Comparison of ENCODE assay signal across 34 cellular contexts in the genomic region with DNA sequence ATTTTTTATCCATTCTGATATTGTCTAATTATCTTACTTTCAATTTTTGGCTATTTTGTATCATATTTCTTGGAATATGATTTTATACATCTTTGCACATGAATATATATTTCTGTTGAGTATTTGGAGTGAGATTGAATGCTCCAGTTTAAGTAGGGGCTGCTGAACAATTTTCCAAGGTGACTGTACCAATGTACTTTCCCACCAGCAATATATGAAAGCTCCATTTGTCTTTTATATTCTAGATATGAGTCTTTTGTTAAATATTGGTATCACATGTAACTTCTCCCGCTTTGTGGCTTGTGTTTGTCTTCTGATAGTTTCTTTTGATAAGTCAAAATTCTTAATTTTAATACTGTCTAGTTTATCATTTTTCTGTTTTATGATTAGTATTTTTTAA.
"Had no signal": no experiment of that assay in that cellular context is flagged by ENCODE, and none has a peak within 500 bp of the region (broad histone marks: within the 10 kb centered on the region; RNA-seq: fewer than 3 reads in every experiment).

No MANE protein-coding gene starts in this region.

- H3K27ac Mint-ChIP-seq: activated B cell treated with CpG ODN at 0.5 μM for 24 hours; activated CD4-positive, alpha-beta memory T cell treated with anti-CD3 and anti-CD28 coated beads for 36 hours; activated naive CD4-positive, alpha-beta T cell treated with anti-CD3 and anti-CD28 coated beads for 36 hours; activated naive CD4-positive, alpha-beta T cell treated with anti-CD3 and anti-CD28 coated beads, Interleukin-2, amount 50 U/mL, for 24 hours; activated naive CD8-positive, alpha-beta T cell treated with anti-CD3 and anti-CD28 coated beads for 36 hours; activated naive CD8-positive, alpha-beta T cell treated with anti-CD3 and anti-CD28 coated beads, Interleukin-2, amount 50 U/mL, for 24 hours; activated T-cell treated with anti-CD3 and anti-CD28 coated beads, Interleukin-2, amount 50 U/mL, for 24 hours; activated T-helper 1 cell treated with anti-CD3 and anti-CD28 coated beads, Interleukin-12 subunit alpha, Interleukin-12 subunit beta, Interleukin-2, Interleukin-4 antibody, amounts not matched to agents 30 ng/mL and 10 ng/mL and 1 ng/mL, durations not matched to agents 14 hours and 24 hours and 36 hours; activated T-helper 2 cell treated with anti-CD3 and anti-CD28 coated beads, Interferon-gamma antibody, Interleukin-2, Interleukin-4, amounts not matched to agents 10 μg/mL and 5 μg/mL and 100 μg/mL, durations not matched to agents 14 hours and 24 hours and 36 hours; effector memory CD8-positive, alpha-beta T cell; T-helper 17 cell; T-helper 2 cell treated with Interferon-gamma antibody and Interleukin-4, amounts not matched to agents 5 μg/mL and 100 μg/mL, for 36 hours had no signal

- H3K27me3 Mint-ChIP-seq: T-helper 17 cell had no signal

- H3K27ac ChIP-seq: adrenal gland, body of pancreas, esophagus muscularis mucosa, foreskin keratinocyte, gastrocnemius medialis, heart left ventricle, WERI-Rb-1 had no signal

- H3K4me3 ChIP-seq: adrenal gland, body of pancreas, esophagus muscularis mucosa, gastrocnemius medialis, heart left ventricle had no signal

- H3K36me3 Mint-ChIP-seq: activated CD4-positive, alpha-beta memory T cell treated with anti-CD3 and anti-CD28 coated beads for 36 hours; activated naive CD4-positive, alpha-beta T cell treated with anti-CD3 and anti-CD28 coated beads, Interleukin-2, amount 50 U/mL, for 24 hours; activated naive CD8-positive, alpha-beta T cell treated with anti-CD3 and anti-CD28 coated beads for 36 hours had no signal

- H3K36me3 ChIP-seq: adrenal gland, esophagus muscularis mucosa, gastrocnemius medialis, heart left ventricle, WERI-Rb-1 had no signal

- H3K4me1 ChIP-seq: adrenal gland, body of pancreas, esophagus muscularis mucosa, foreskin keratinocyte, gastrocnemius medialis, heart left ventricle had no signal

- H3K9me3 ChIP-seq: adrenal gland, body of pancreas, esophagus muscularis mucosa, gastrocnemius medialis, heart left ventricle had no signal

- ATAC-seq: activated CD4-positive, CD25-positive, alpha-beta regulatory T cell treated with anti-CD3 and anti-CD28 coated beads, Interleukin-2, amount 50 U/mL, for 24 hours; activated naive CD8-positive, alpha-beta T cell treated with anti-CD3 and anti-CD28 coated beads, Interleukin-2, amount 50 U/mL, for 24 hours; body of pancreas; effector memory CD8-positive, alpha-beta T cell; foreskin keratinocyte; gastrocnemius medialis; heart left ventricle; T-helper 17 cell had no signal

- H3K4me3 Mint-ChIP-seq: activated B cell treated with CpG ODN at 0.5 μM for 24 hours; activated CD4-positive, alpha-beta memory T cell treated with anti-CD3 and anti-CD28 coated beads for 36 hours; activated naive CD4-positive, alpha-beta T cell treated with anti-CD3 and anti-CD28 coated beads for 36 hours; activated naive CD4-positive, alpha-beta T cell treated with anti-CD3 and anti-CD28 coated beads, Interleukin-2, amount 50 U/mL, for 24 hours; activated naive CD8-positive, alpha-beta T cell treated with anti-CD3 and anti-CD28 coated beads for 36 hours; activated naive CD8-positive, alpha-beta T cell treated with anti-CD3 and anti-CD28 coated beads, Interleukin-2, amount 50 U/mL, for 24 hours; activated T-cell treated with anti-CD3 and anti-CD28 coated beads, Interleukin-2, amount 50 U/mL, for 24 hours; activated T-helper 1 cell treated with anti-CD3 and anti-CD28 coated beads, Interleukin-12 subunit alpha, Interleukin-12 subunit beta, Interleukin-2, Interleukin-4 antibody, amounts not matched to agents 30 ng/mL and 10 ng/mL and 1 ng/mL, durations not matched to agents 14 hours and 24 hours and 36 hours; effector memory CD8-positive, alpha-beta T cell; T-helper 17 cell; T-helper 2 cell treated with Interferon-gamma antibody and Interleukin-4, amounts not matched to agents 5 μg/mL and 100 μg/mL, for 36 hours had no signal

- H3K4me1 Mint-ChIP-seq: activated B cell treated with CpG ODN at 0.5 μM for 24 hours; activated naive CD4-positive, alpha-beta T cell treated with anti-CD3 and anti-CD28 coated beads, Interleukin-2, amount 50 U/mL, for 24 hours; T-helper 17 cell had no signal

- H3K9me3 Mint-ChIP-seq: activated B cell treated with CpG ODN at 0.5 μM for 24 hours; activated CD4-positive, alpha-beta memory T cell treated with anti-CD3 and anti-CD28 coated beads for 36 hours; activated naive CD4-positive, alpha-beta T cell treated with anti-CD3 and anti-CD28 coated beads for 36 hours; activated naive CD4-positive, alpha-beta T cell treated with anti-CD3 and anti-CD28 coated beads, Interleukin-2, amount 50 U/mL, for 24 hours; activated naive CD8-positive, alpha-beta T cell treated with anti-CD3 and anti-CD28 coated beads for 36 hours; activated naive CD8-positive, alpha-beta T cell treated with anti-CD3 and anti-CD28 coated beads, Interleukin-2, amount 50 U/mL, for 24 hours; activated T-cell treated with anti-CD3 and anti-CD28 coated beads, Interleukin-2, amount 50 U/mL, for 24 hours; activated T-helper 1 cell treated with anti-CD3 and anti-CD28 coated beads, Interleukin-12 subunit alpha, Interleukin-12 subunit beta, Interleukin-2, Interleukin-4 antibody, amounts not matched to agents 30 ng/mL and 10 ng/mL and 1 ng/mL, durations not matched to agents 14 hours and 24 hours and 36 hours; activated T-helper 2 cell treated with anti-CD3 and anti-CD28 coated beads, Interferon-gamma antibody, Interleukin-2, Interleukin-4, amounts not matched to agents 10 μg/mL and 5 μg/mL and 100 μg/mL, durations not matched to agents 14 hours and 24 hours and 36 hours; effector memory CD8-positive, alpha-beta T cell; T-helper 2 cell treated with Interferon-gamma antibody and Interleukin-4, amounts not matched to agents 5 μg/mL and 100 μg/mL, for 36 hours had no signal

- H3K27me3 ChIP-seq: adrenal gland, body of pancreas, esophagus muscularis mucosa, foreskin keratinocyte, gastrocnemius medialis, heart left ventricle had no signal

- DNase-seq: activated B cell treated with CpG ODN at 0.5 μM for 24 hours; activated CD4-positive, alpha-beta memory T cell treated with anti-CD3 and anti-CD28 coated beads for 36 hours; activated CD4-positive, alpha-beta T cell treated with anti-CD3 and anti-CD28 coated beads, Interleukin-2, amount 50 U/mL, for 1 hour; activated CD8-positive, alpha-beta memory T cell treated with anti-CD3 and anti-CD28 coated beads, Interleukin-2, amount 50 U/mL, for 48 hours; activated effector memory CD4-positive, alpha-beta T cell treated with anti-CD3 and anti-CD28 coated beads, Interleukin-2, amount 50 U/mL, for 16 hours; activated naive CD4-positive, alpha-beta T cell treated with anti-CD3 and anti-CD28 coated beads for 36 hours; activated naive CD8-positive, alpha-beta T cell treated with anti-CD3 and anti-CD28 coated beads for 36 hours; activated naive CD8-positive, alpha-beta T cell treated with anti-CD3 and anti-CD28 coated beads, Interleukin-2, amount 50 U/mL, for 24 hours; activated T-cell treated with anti-CD3 and anti-CD28 coated beads for 4 hours; activated T-cell treated with anti-CD3 and anti-CD28 coated beads, Interleukin-2, amount 50 U/mL, for 24 hours; adrenal gland; amygdala; aorta; body of pancreas; caudate nucleus; cortex of kidney; dermis blood vessel endothelial cell; effector CD4-positive, alpha-beta T cell; effector memory CD8-positive, alpha-beta T cell; erythroblast; foreskin keratinocyte; gastrocnemius medialis; glutamatergic neuron; heart left ventricle; T-helper 1 cell; T-helper 17 cell; T1000; WERI-Rb-1 had no signal
